1 cellular context compared by ENCODE assay signal in genomic region chr2:219229375-219230200, GRCh38.
TF ChIP-seq lines count a peak whose summit lies in the region.

Gene ANKZF1 (plus strand): TSS chr2:219229806. CDS start chr2:219230258, 452 bp downstream.
A gene with protein sequence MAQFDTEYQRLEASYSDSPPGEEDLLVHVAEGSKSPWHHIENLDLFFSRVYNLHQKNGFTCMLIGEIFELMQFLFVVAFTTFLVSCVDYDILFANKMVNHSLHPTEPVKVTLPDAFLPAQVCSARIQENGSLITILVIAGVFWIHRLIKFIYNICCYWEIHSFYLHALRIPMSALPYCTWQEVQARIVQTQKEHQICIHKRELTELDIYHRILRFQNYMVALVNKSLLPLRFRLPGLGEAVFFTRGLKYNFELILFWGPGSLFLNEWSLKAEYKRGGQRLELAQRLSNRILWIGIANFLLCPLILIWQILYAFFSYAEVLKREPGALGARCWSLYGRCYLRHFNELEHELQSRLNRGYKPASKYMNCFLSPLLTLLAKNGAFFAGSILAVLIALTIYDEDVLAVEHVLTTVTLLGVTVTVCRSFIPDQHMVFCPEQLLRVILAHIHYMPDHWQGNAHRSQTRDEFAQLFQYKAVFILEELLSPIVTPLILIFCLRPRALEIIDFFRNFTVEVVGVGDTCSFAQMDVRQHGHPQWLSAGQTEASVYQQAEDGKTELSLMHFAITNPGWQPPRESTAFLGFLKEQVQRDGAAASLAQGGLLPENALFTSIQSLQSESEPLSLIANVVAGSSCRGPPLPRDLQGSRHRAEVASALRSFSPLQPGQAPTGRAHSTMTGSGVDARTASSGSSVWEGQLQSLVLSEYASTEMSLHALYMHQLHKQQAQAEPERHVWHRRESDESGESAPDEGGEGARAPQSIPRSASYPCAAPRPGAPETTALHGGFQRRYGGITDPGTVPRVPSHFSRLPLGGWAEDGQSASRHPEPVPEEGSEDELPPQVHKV (minus strand): TSS chr2:219229636. CDS start chr2:219228024, 1,612 bp downstream.

TF ChIP-seq in HepG2, 621 proteins besides CTCF, POLR2A, EP300 and RAD21 (continued from another document and continues in another):
- peak; percentile 73; the same call in 1 of the 2 replicates for TF ChIP-seq THAP9 (CRISPR knock-in tag; IDR thresholded peaks at IDR 0.05; ENCODE audit: borderline replicate concordance)
- TF ChIP-seq NONO (IDR thresholded peaks at IDR 0.05), result no peak
- TF ChIP-seq NONO (CRISPR knock-in tag; conservative IDR thresholded peaks at IDR 0.05), result no peak; the same call in 1 of the 2 replicates
- TF ChIP-seq ZNF678 (CRISPR knock-in tag; IDR thresholded peaks at IDR 0.05), result no peak
- TF ChIP-seq, protein P1, sequence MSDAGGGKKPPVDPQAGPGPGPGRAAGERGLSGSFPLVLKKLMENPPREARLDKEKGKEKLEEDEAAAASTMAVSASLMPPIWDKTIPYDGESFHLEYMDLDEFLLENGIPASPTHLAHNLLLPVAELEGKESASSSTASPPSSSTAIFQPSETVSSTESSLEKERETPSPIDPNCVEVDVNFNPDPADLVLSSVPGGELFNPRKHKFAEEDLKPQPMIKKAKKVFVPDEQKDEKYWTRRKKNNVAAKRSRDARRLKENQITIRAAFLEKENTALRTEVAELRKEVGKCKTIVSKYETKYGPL (CRISPR knock-in tag; IDR thresholded peaks at IDR 0.05), result peak; percentile 35; the same call in 1 of the 2 replicates
- no peak for TF ChIP-seq FUBP1 (CRISPR knock-in tag; IDR thresholded peaks at IDR 0.05; ENCODE audit: borderline replicate concordance)
- no peak for TF ChIP-seq RBAK (CRISPR knock-in tag; IDR thresholded peaks at IDR 0.05)
- TF ChIP-seq ZNF136 (CRISPR knock-in tag; IDR thresholded peaks at IDR 0.05; ENCODE audit: low read depth), result peak; percentile 28; the same call in 1 of the 2 replicates
- no peak for TF ChIP-seq BCLAF1 (IDR thresholded peaks at IDR 0.05)
- TF ChIP-seq PREB (CRISPR knock-in tag; IDR thresholded peaks at IDR 0.05), result no peak
- peak; percentile 75 for TF ChIP-seq ELF3 (CRISPR knock-in tag; IDR thresholded peaks at IDR 0.05)
- TF ChIP-seq ZNF615 (CRISPR knock-in tag; IDR thresholded peaks at IDR 0.05; ENCODE audit: borderline replicate concordance), result no peak
- 0 out of 2 replicates have a peak, but pooled peaks have one; percentile 15 for TF ChIP-seq CAMTA2 (CRISPR knock-in tag; IDR thresholded peaks at IDR 0.05; ENCODE audit: borderline replicate concordance)
- TF ChIP-seq, protein P2, sequence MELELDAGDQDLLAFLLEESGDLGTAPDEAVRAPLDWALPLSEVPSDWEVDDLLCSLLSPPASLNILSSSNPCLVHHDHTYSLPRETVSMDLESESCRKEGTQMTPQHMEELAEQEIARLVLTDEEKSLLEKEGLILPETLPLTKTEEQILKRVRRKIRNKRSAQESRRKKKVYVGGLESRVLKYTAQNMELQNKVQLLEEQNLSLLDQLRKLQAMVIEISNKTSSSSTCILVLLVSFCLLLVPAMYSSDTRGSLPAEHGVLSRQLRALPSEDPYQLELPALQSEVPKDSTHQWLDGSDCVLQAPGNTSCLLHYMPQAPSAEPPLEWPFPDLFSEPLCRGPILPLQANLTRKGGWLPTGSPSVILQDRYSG (CRISPR knock-in tag; IDR thresholded peaks at IDR 0.05), result no peak
- 0 out of 2 replicates have a peak, but pooled peaks have one; percentile 5 for TF ChIP-seq SIX4 (CRISPR knock-in tag; IDR thresholded peaks at IDR 0.05)
- TF ChIP-seq NR1H2 (CRISPR knock-in tag; IDR thresholded peaks at IDR 0.05; ENCODE audit: borderline replicate concordance, low read depth), result no peak
- TF ChIP-seq HOMEZ (CRISPR knock-in tag; IDR thresholded peaks at IDR 0.05; ENCODE audit: low read depth), result no peak; the same call in 1 of the 2 replicates
- TF ChIP-seq, protein P3, sequence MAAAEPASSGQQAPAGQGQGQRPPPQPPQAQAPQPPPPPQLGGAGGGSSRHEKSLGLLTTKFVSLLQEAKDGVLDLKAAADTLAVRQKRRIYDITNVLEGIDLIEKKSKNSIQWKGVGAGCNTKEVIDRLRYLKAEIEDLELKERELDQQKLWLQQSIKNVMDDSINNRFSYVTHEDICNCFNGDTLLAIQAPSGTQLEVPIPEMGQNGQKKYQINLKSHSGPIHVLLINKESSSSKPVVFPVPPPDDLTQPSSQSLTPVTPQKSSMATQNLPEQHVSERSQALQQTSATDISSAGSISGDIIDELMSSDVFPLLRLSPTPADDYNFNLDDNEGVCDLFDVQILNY (CRISPR knock-in tag; conservative IDR thresholded peaks at IDR 0.05), result no peak; the same call in 1 of the 2 replicates
- no peak for TF ChIP-seq ZNF383 (CRISPR knock-in tag; IDR thresholded peaks at IDR 0.05; ENCODE audit: borderline replicate concordance)
- no peak for TF ChIP-seq NFIC (IDR thresholded peaks at IDR 0.05; ENCODE audit: low read length)
- TF ChIP-seq, protein P4, sequence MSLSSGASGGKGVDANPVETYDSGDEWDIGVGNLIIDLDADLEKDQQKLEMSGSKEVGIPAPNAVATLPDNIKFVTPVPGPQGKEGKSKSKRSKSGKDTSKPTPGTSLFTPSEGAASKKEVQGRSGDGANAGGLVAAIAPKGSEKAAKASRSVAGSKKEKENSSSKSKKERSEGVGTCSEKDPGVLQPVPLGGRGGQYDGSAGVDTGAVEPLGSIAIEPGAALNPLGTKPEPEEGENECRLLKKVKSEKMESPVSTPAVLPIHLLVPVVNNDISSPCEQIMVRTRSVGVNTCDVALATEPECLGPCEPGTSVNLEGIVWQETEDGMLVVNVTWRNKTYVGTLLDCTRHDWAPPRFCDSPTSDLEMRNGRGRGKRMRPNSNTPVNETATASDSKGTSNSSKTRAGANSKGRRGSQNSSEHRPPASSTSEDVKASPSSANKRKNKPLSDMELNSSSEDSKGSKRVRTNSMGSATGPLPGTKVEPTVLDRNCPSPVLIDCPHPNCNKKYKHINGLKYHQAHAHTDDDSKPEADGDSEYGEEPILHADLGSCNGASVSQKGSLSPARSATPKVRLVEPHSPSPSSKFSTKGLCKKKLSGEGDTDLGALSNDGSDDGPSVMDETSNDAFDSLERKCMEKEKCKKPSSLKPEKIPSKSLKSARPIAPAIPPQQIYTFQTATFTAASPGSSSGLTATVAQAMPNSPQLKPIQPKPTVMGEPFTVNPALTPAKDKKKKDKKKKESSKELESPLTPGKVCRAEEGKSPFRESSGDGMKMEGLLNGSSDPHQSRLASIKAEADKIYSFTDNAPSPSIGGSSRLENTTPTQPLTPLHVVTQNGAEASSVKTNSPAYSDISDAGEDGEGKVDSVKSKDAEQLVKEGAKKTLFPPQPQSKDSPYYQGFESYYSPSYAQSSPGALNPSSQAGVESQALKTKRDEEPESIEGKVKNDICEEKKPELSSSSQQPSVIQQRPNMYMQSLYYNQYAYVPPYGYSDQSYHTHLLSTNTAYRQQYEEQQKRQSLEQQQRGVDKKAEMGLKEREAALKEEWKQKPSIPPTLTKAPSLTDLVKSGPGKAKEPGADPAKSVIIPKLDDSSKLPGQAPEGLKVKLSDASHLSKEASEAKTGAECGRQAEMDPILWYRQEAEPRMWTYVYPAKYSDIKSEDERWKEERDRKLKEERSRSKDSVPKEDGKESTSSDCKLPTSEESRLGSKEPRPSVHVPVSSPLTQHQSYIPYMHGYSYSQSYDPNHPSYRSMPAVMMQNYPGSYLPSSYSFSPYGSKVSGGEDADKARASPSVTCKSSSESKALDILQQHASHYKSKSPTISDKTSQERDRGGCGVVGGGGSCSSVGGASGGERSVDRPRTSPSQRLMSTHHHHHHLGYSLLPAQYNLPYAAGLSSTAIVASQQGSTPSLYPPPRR (CRISPR knock-in tag; IDR thresholded peaks at IDR 0.05; ENCODE audit: borderline replicate concordance), result peak; percentile 69
- no peak for TF ChIP-seq ZFP36L2 (CRISPR knock-in tag; IDR thresholded peaks at IDR 0.05)
- TF ChIP-seq ZNF569 (CRISPR knock-in tag; IDR thresholded peaks at IDR 0.05; ENCODE audit: borderline replicate concordance), result 0 out of 2 replicates have a peak, but pooled peaks have one; percentile 72
- no peak; the same call in 1 of the 2 replicates for TF ChIP-seq NAIF1 (CRISPR knock-in tag; IDR thresholded peaks at IDR 0.05; ENCODE audit: borderline replicate concordance)
- TF ChIP-seq ZNF256 (CRISPR knock-in tag; conservative IDR thresholded peaks at IDR 0.05), result peak; percentile 82; the same call in 1 of the 2 replicates
- TF ChIP-seq PAWR (CRISPR knock-in tag; IDR thresholded peaks at IDR 0.05; ENCODE audit: borderline replicate concordance), result no peak
- TF ChIP-seq, protein P5, sequence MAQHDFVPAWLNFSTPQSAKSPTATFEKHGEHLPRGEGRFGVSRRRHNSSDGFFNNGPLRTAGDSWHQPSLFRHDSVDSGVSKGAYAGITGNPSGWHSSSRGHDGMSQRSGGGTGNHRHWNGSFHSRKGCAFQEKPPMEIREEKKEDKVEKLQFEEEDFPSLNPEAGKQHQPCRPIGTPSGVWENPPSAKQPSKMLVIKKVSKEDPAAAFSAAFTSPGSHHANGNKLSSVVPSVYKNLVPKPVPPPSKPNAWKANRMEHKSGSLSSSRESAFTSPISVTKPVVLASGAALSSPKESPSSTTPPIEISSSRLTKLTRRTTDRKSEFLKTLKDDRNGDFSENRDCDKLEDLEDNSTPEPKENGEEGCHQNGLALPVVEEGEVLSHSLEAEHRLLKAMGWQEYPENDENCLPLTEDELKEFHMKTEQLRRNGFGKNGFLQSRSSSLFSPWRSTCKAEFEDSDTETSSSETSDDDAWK (CRISPR knock-in tag; IDR thresholded peaks at IDR 0.05), result no peak
- no peak for TF ChIP-seq XBP1 (CRISPR knock-in tag; IDR thresholded peaks at IDR 0.05)
- no peak for TF ChIP-seq PRPF4 (IDR thresholded peaks at IDR 0.05; ENCODE audit: low read depth, low read length, poor library complexity, severe bottlenecking)
- TF ChIP-seq KDM4B (CRISPR knock-in tag; IDR thresholded peaks at IDR 0.05), result no peak; the same call in 1 of the 2 replicates
